In genomic region chr3:186839874-186840641, GRCh38 we compare ENCODE assay signal across 11 cellular contexts. TPM values are rescaled to one million over a fixed set of nuclear protein-coding genes. Genes with fewer than 3 reads are reported as not detected.
DNase-seq lines count a peak whose midpoint lies in the region; ATAC-seq and TF ChIP-seq lines count a peak whose summit lies in the region.
"Had no signal": no experiment of that assay in that cellular context is flagged by ENCODE, and none has a peak within 500 bp of the region (broad histone marks: within the 10 kb centered on the region; RNA-seq: fewer than 3 reads in every experiment).

No MANE protein-coding gene starts in this region.

- no peaks in the 10 kb centered on the region for H3K79me2 ChIP-seq in PC-9 (ENCODE audit: low read depth)
- no peaks in the 10 kb centered on the region for H3K79me2 ChIP-seq in fibroblast of lung (ENCODE audit: control insufficient read depth, insufficient read depth, low read length)

- no TSS peak for BruUV-seq in PC-9 (replicated peaks; lab: Mats Ljungman, UMichigan)

- CTCF ChIA-PET in PC-9 (lab: Charles Lee), result interaction anchor here (0.6 kb wide), 1 partner anchor 375 kb away, joined by 4 read pairs; no protein-coding TSS in a partner anchor

- peaks cover 20% of the 10 kb centered on the region for H3K4me1 ChIP-seq in PC-9 (replicated peaks; ENCODE audit: insufficient read depth)
- H3K4me1 ChIP-seq in fibroblast of lung (ENCODE audit: control insufficient read depth, extremely low read depth, insufficient read depth, low read length), result no peaks in the 10 kb centered on the region
- H3K4me1 ChIP-seq: SJSA1 had no signal

- no peaks in the 10 kb centered on the region for H3K9me2 ChIP-seq in PC-9 (ENCODE audit: insufficient read depth)

- no peak overlapping the region for H3K27ac ChIP-seq in PC-9
- no peak overlapping the region for H3K27ac ChIP-seq in fibroblast of lung (ENCODE audit: insufficient read depth, low read length)
- H3K27ac ChIP-seq: SJSA1 had no signal

- intact Hi-C loops in PC-9 (cut with micrococcal nuclease; ENCODE audit: unreplicated experiment) (no loop called here), sciatic nerve (cut with DNase I) (loop anchor here (10.0 kb wide), 1 partner anchor 325 kb away; no protein-coding TSS in a partner anchor)

- no peaks in the 10 kb centered on the region for H3K36me3 ChIP-seq in PC-9 (ENCODE audit: low read depth)
- H3K36me3 ChIP-seq in fibroblast of lung (ENCODE audit: control insufficient read depth, insufficient read depth, low read length), result no peaks in the 10 kb centered on the region
- H3K36me3 ChIP-seq: SJSA1 had no signal

- H3K27me3 ChIP-seq in PC-9 (ENCODE audit: insufficient read depth, low read depth), result no peaks in the 10 kb centered on the region
- no peaks in the 10 kb centered on the region for H3K27me3 ChIP-seq in fibroblast of lung (ENCODE audit: control insufficient read depth, insufficient read depth, low read length)

- TF ChIP-seq CTCF in PC-9 (conservative IDR thresholded peaks at IDR 0.05) (no peak), fibroblast of lung (conservative IDR thresholded peaks at IDR 0.05 in 1 of 2, IDR thresholded peaks at IDR 0.05 in 1 of 2; ENCODE audit: low read depth in 1 of 2, low read length in 2 of 2) (no peak)

- H3K9me3 ChIP-seq in PC-9 (ENCODE audit: insufficient read depth, low read depth), result no peaks in the 10 kb centered on the region
- H3K9me3 ChIP-seq in fibroblast of lung (ENCODE audit: control insufficient read depth, insufficient read depth, low read depth, low read length), result no peaks in the 10 kb centered on the region
- H3K9me3 ChIP-seq: SJSA1 had no signal

- H2AFZ ChIP-seq in PC-9, result no peak overlapping the region
- H2AFZ ChIP-seq in fibroblast of lung (ENCODE audit: low read length), result no peak overlapping the region

- H3K9ac ChIP-seq in fibroblast of lung (ENCODE audit: insufficient read depth, low read length), result no peak overlapping the region

- H3K4me2 ChIP-seq in PC-9 (peak overlapping the region; percentile 14), fibroblast of lung (ENCODE audit: extremely low read depth, insufficient read depth, low read length) (no peak overlapping the region)

- H3K4me3 ChIP-seq in PC-9 (no peak overlapping the region), fibroblast of lung (replicated peaks in 1 of 4; ENCODE audit: control extremely low read depth in 1 of 4, insufficient read depth in 1 of 4, low read depth in 3 of 4, low read length in 4 of 4) (no peak overlapping the region)
- H3K4me3 ChIP-seq: SJSA1 had no signal

- 0 out of 2 replicates have a peak, but pooled peaks cover 7% of the 10 kb centered on the region for H3F3A ChIP-seq in PC-9 (ENCODE audit: insufficient read depth, low read depth)

- peak; percentile 64 for ATAC-seq in sciatic nerve
- ATAC-seq in HG03521 (IDR thresholded peaks at IDR 0.05; ENCODE audit: unreplicated experiment), result no peak
- ATAC-seq in GM19452 (IDR thresholded peaks at IDR 0.05; ENCODE audit: unreplicated experiment), result no peak
- ATAC-seq in HG03457 (IDR thresholded peaks at IDR 0.05; ENCODE audit: unreplicated experiment), result no peak

- DNase-seq in GM04504 (ENCODE audit: low read depth), result peak; percentile 52
- peak in 1 of 2 experiments; percentile 87 for DNase-seq in PC-9
- peak; percentile 53 to 79 for DNase-seq in fibroblast of lung (ENCODE audit: low read depth in 2 of 2)
- DNase-seq in sciatic nerve (ENCODE audit: low spot score), result no peak
- DNase-seq in hepatic stellate cell (ENCODE audit: low spot score), result no peak
- DNase-seq: activated T-cell treated with anti-CD3 and anti-CD28 coated beads, Interleukin-2, amount 50 U/mL, for 48 hours; NCI-H446 had no signal

- H4K20me1 ChIP-seq in PC-9 (ENCODE audit: insufficient read depth), result no peaks in the 10 kb centered on the region
- H4K20me1 ChIP-seq in fibroblast of lung (ENCODE audit: control insufficient read depth, extremely low read depth, insufficient read depth, low read length), result no peaks in the 10 kb centered on the region

- POLR2A ChIA-PET in PC-9 (lab: Charles Lee; ENCODE audit: unreplicated experiment), result no interaction called here

RNA-seq across cellular contexts. Expression of gene ADIPOQ, which starts 2.5 kb away (rescaled TPM):
- total RNA-seq in PC-9 (2021) (not detected in 2 replicates), fibroblast of lung (not detected in 2 replicates), sciatic nerve (21.0 TPM)
- not detected in 2 replicates for polyA plus RNA-seq in fibroblast of lung
- not detected in 2 replicates for polyA plus RNA-seq in fibroblast of lung (2012)
- polyA minus RNA-seq in fibroblast of lung (ENCODE audit: low replicate concordance), result not detected in 2 replicates
- total RNA-seq: SJSA1 had no signal

RNA-seq across cellular contexts. Expression of gene RFC4, which starts 33.8 kb away (rescaled TPM):
- 93.8 and 94.5 TPM in 2 replicates for total RNA-seq in PC-9 (2021)
- 11.3 and 15.0 TPM in 2 replicates for total RNA-seq in fibroblast of lung
- 16.8 and 29.1 TPM in 2 replicates for polyA plus RNA-seq in fibroblast of lung
- polyA plus RNA-seq in fibroblast of lung (2012), result 15.2 and 28.7 TPM in 2 replicates
- 18.3 TPM in 1 of 2 replicates, not detected in the other for polyA minus RNA-seq in fibroblast of lung (ENCODE audit: low replicate concordance)
- total RNA-seq in sciatic nerve, result 11.5 TPM

RNA-seq across cellular contexts. Expression of gene EIF4A2, which starts 56.7 kb away (rescaled TPM):
- total RNA-seq in PC-9 (2021), result 446 and 618 TPM in 2 replicates
- total RNA-seq in fibroblast of lung, result 1,128 and 1,135 TPM in 2 replicates
- 391 and 432 TPM in 2 replicates for polyA plus RNA-seq in fibroblast of lung
- 173 and 206 TPM in 2 replicates for polyA plus RNA-seq in fibroblast of lung (2012)
- 35.0 and 56.4 TPM in 2 replicates for polyA minus RNA-seq in fibroblast of lung (ENCODE audit: low replicate concordance)
- 359 TPM for total RNA-seq in sciatic nerve

Comparison
In these comparisons a context has a peak if more than half of its experiments do, and no peak if none do; other contexts are left out.
1. DNase-seq: peak in GM04504 (single experiment) and fibroblast of lung (2 of 2); none in sciatic nerve (single experiment) and hepatic stellate cell (single experiment).
2. RNA of gene ADIPOQ, which starts 2.5 kb away (total RNA-seq): 21.0 TPM in sciatic nerve (single experiment); not detected in PC-9 and not detected in fibroblast of lung; every median in the first group is over 10 times any median in the second.